Comparison of ENCODE assay signal across 23 cellular contexts in genomic region chr5:141503699-141504098, GRCh38. TPM values are rescaled to one million over a fixed set of nuclear protein-coding genes. Genes with fewer than 3 reads are reported as not detected.
DNase-seq lines count a peak whose midpoint lies in the region; ATAC-seq, FAIRE-seq and TF ChIP-seq lines count a peak whose summit lies in the region.
"Had no signal": no experiment of that assay in that cellular context is flagged by ENCODE, and none has a peak within 500 bp of the region (broad histone marks: within the 10 kb centered on the region; RNA-seq: fewer than 3 reads in every experiment).

No MANE protein-coding gene starts in this region.

- H3K27me3 ChIP-seq in H1 (replicated peaks in 1 of 4; ENCODE audit: control insufficient read depth in 3 of 4, extremely low read depth in 1 of 4, insufficient read depth in 3 of 4, low read length in 3 of 4) = no peaks in the 10 kb centered on the region
- H3K27me3 ChIP-seq: SJSA1 had no signal

- intact Hi-C loops in OCI-LY7 (cut with micrococcal nuclease; ENCODE audit: unreplicated experiment) = no loop called here

- H3K36me3 Mint-ChIP-seq in activated CD4-positive, alpha-beta memory T cell treated with anti-CD3 and anti-CD28 coated beads, Interleukin-2, amount 10 ng/mL, durations not matched to agents 7 days and 5 days (ENCODE audit: low read depth) = no peaks in the 10 kb centered on the region
- H3K36me3 Mint-ChIP-seq: CD8-positive, alpha-beta memory T cell had no signal

- TF ChIP-seq RAD21 in H1 (IDR thresholded peaks at IDR 0.05 in 1 of 2, conservative IDR thresholded peaks at IDR 0.05 in 1 of 2; ENCODE audit: low read depth in 2 of 2, low read length in 2 of 2) = no peak

- no peaks in the 10 kb centered on the region for H3K9me2 ChIP-seq in OCI-LY7 (ENCODE audit: insufficient read depth, low read length)

- peak; percentile 21 for DNase-seq in DMS 273 (lab: John Stamatoyannopoulos, UW; ENCODE audit: unreplicated experiment)
- no peak for DNase-seq in DMS 273 treated with DMSO at 0.1 percent for 48 hours (lab: John Stamatoyannopoulos, UW)
- no peak for DNase-seq in OCI-LY7 (ENCODE audit: low spot score)
- DNase-seq in H1 (ENCODE audit: low read depth in 1 of 2, low spot score in 2 of 2) = no peak
- no peak for DNase-seq in activated CD4-positive, alpha-beta memory T cell treated with anti-CD3 and anti-CD28 coated beads, Interleukin-2, amount 10 ng/mL, durations not matched to agents 7 days and 5 days
- DNase-seq in NCI-H1436 treated with DMSO at 0.1 percent for 48 hours (lab: John Stamatoyannopoulos, UW) = no peak
- DNase-seq: CD8-positive, alpha-beta memory T cell; DMS79 treated with DMSO at 0.1 percent for 48 hours; GM23248; KBM-7; NCI-H1105 treated with DMSO at 0.1 percent for 48 hours; NCI-H2081 treated with DMSO at 0.1 percent for 48 hours; NCI-H526; OCI-M1 had no signal

- H3K9me3 ChIP-seq in OCI-LY7 (ENCODE audit: low read length) (no peaks in the 10 kb centered on the region), H1 (ENCODE audit: insufficient read depth in 2 of 2, low read depth in 1 of 2, low read length in 1 of 2) (no peaks in the 10 kb centered on the region)
- H3K9me3 ChIP-seq: HAP-1, SJSA1 had no signal

- no peak overlapping the region for H3K18ac ChIP-seq in H1 (ENCODE audit: extremely low read depth, low read length)

- H3K36me3 ChIP-seq in OCI-LY7 (ENCODE audit: insufficient read depth, low read length) (peaks cover 47% of the 10 kb centered on the region), H1 (ENCODE audit: control insufficient read depth in 2 of 4, insufficient read depth in 4 of 4, low read length in 3 of 4) (0 out of 8 replicates have a peak, but pooled peaks cover 0 to 3% (median 1%) of the 10 kb centered on the region in 4 experiments)
- H3K36me3 ChIP-seq: HAP-1, SJSA1 had no signal

- peak overlapping the region; percentile 99 for H3K27ac ChIP-seq in OCI-LY7 (ENCODE audit: low read depth, low read length, poor library complexity, severe bottlenecking)
- H3K27ac ChIP-seq in H1 (ENCODE audit: low read depth, low read length) = no peak overlapping the region
- H3K27ac ChIP-seq: 22Rv1, C4-2B, GM23248, SJSA1 had no signal

- H2AFZ ChIP-seq in OCI-LY7 (ENCODE audit: low read length) (no peak overlapping the region), H1 (ENCODE audit: low read length) (no peak overlapping the region)
- H2AFZ ChIP-seq: GM23248 had no signal

- H3K56ac ChIP-seq in H1 (replicated peaks; ENCODE audit: insufficient read length, low read depth, low read length) = peak overlapping the region; percentile 86

- H4K5ac ChIP-seq in H1 (ENCODE audit: insufficient read length, low read depth, low read length) = no peak overlapping the region

- TF ChIP-seq EP300 in H1 (IDR thresholded peaks at IDR 0.05; ENCODE audit: borderline replicate concordance in 1 of 2, low read depth in 2 of 2, low read length in 2 of 2) = no peak

- POLR2A ChIA-PET in OCI-LY7 (lab: Charles Lee) (interaction anchor here (0.5 to 17.7 kb wide), 5 partner anchors 11 to 1517 kb away, joined by 3 to 328 read pairs (median 108); partner anchors contain the start of genes PCDHGC3 and PCDHGC4), H1 (lab: Charles Lee; ENCODE audit: partially characterized antibody) (interaction anchor here (0.9 kb wide), 1 partner anchor 10 kb away, joined by 3 read pairs; no protein-coding TSS in a partner anchor)
- POLR2A ChIA-PET in activated CD4-positive, alpha-beta memory T cell treated with anti-CD3 and anti-CD28 coated beads, Interleukin-2, amount 10 ng/mL, durations not matched to agents 7 days and 5 days (lab: Charles Lee) = no interaction called here

- no peaks in the 10 kb centered on the region for H3K27me3 Mint-ChIP-seq in activated CD4-positive, alpha-beta memory T cell treated with anti-CD3 and anti-CD28 coated beads, Interleukin-2, amount 10 ng/mL, durations not matched to agents 7 days and 5 days

- H4K20me1 ChIP-seq in OCI-LY7 (ENCODE audit: insufficient read depth, low read length) (no peaks in the 10 kb centered on the region), H1 (replicated peaks in 1 of 2; ENCODE audit: control insufficient read depth in 1 of 2, insufficient read depth in 2 of 2, low read length in 2 of 2) (no peaks in the 10 kb centered on the region)

- H3K23me2 ChIP-seq in H1 (ENCODE audit: low read depth, low read length) = no peaks in the 10 kb centered on the region; the same call in 1 of the 2 replicates

- FAIRE-seq in H1 (lab: Jason Lieb, UNC) = no peak
- FAIRE-seq: D721Med had no signal

- H4K91ac ChIP-seq in H1 (replicated peaks; ENCODE audit: insufficient read length, low read length) = no peak overlapping the region

- H2BK15ac ChIP-seq in H1 (ENCODE audit: low read length) = no peak overlapping the region

- TF ChIP-seq CTCF in OCI-LY7 (conservative IDR thresholded peaks at IDR 0.05; ENCODE audit: low read length) = no peak
- TF ChIP-seq CTCF in H1 (IDR thresholded peaks at IDR 0.05; ENCODE audit: control extremely low read depth in 1 of 3, insufficient read depth in 1 of 3, low read depth in 1 of 3, low read length in 3 of 3) = no peak

- H3K14ac ChIP-seq in H1 (ENCODE audit: insufficient read length) = no peak overlapping the region

- TF ChIP-seq POLR2A in H1 (IDR thresholded peaks at IDR 0.05; ENCODE audit: control extremely low read depth in 1 of 2, low read depth in 2 of 2, low read length in 2 of 2) = no peak

- no peak overlapping the region for H2AK5ac ChIP-seq in H1 (ENCODE audit: low read depth, low read length)

- H3K4ac ChIP-seq in H1 (replicated peaks; ENCODE audit: insufficient read length, low read depth, low read length) = peak overlapping the region; percentile 85

- H3K23ac ChIP-seq in H1 (ENCODE audit: insufficient read length) = no peak overlapping the region

- H3K79me2 ChIP-seq in OCI-LY7 (ENCODE audit: insufficient read depth, low read depth, low read length) (no peaks in the 10 kb centered on the region), H1 (ENCODE audit: control insufficient read depth in 1 of 2, insufficient read depth in 2 of 2, low read length in 2 of 2) (no peaks in the 10 kb centered on the region)

- H3K4me3 ChIP-seq in OCI-LY7 (ENCODE audit: low read depth, low read length, poor library complexity, severe bottlenecking) (no peak overlapping the region), H1 (ENCODE audit: extremely low read depth in 1 of 4, insufficient read depth in 2 of 4, low read depth in 3 of 4, low read length in 4 of 4) (no peak overlapping the region)
- H3K4me3 ChIP-seq: GM23248, HAP-1, SJSA1 had no signal

- no TSS peak for BruUV-seq in OCI-LY7 (replicated peaks; lab: Mats Ljungman, UMichigan)

- H3K4me3 Mint-ChIP-seq in activated CD4-positive, alpha-beta memory T cell treated with anti-CD3 and anti-CD28 coated beads, Interleukin-2, amount 10 ng/mL, durations not matched to agents 7 days and 5 days = no peak overlapping the region
- H3K4me3 Mint-ChIP-seq: CD8-positive, alpha-beta memory T cell had no signal

- H3K4me1 Mint-ChIP-seq in activated CD4-positive, alpha-beta memory T cell treated with anti-CD3 and anti-CD28 coated beads, Interleukin-2, amount 10 ng/mL, durations not matched to agents 7 days and 5 days = no peaks in the 10 kb centered on the region
- H3K4me1 Mint-ChIP-seq: CD8-positive, alpha-beta memory T cell had no signal

- H3K4me2 ChIP-seq in OCI-LY7 (ENCODE audit: low read length) = peak overlapping the region; percentile 94
- H3K4me2 ChIP-seq in H1 (ENCODE audit: insufficient read depth in 1 of 2, low read depth in 2 of 2, low read length in 2 of 2) = no peak overlapping the region

- no peak overlapping the region for H2BK120ac ChIP-seq in H1 (replicated peaks; ENCODE audit: low read depth, low read length)

- CTCF ChIA-PET in OCI-LY7 (lab: Charles Lee; ENCODE audit: unreplicated experiment) = no interaction called here
- CTCF ChIA-PET in H1 (lab: Charles Lee; ENCODE audit: partially characterized antibody) = interaction anchor here (2.3 to 50.9 kb wide), 6 partner anchors 7 to 90 kb away, joined by 8 to 1236 read pairs (median 264); partner anchors contain the start of genes PCDHGA10, PCDHGA11, PCDHGA9 and PCDHGB6
- CTCF ChIA-PET in activated CD4-positive, alpha-beta memory T cell treated with anti-CD3 and anti-CD28 coated beads, Interleukin-2, amount 10 ng/mL, durations not matched to agents 7 days and 5 days (lab: Charles Lee) = interaction anchor here (0.6 to 0.9 kb wide), 2 partner anchors 8 to 192 kb away, joined by 3 read pairs; no protein-coding TSS in a partner anchor

- H2BK5ac ChIP-seq in H1 (ENCODE audit: low read depth, low read length) = no peak overlapping the region

- H3K4me1 ChIP-seq in OCI-LY7 (ENCODE audit: insufficient read depth, low read length, poor library complexity, severe bottlenecking) (peaks cover 63% of the 10 kb centered on the region), H1 (replicated peaks in 1 of 4; ENCODE audit: control insufficient read depth in 3 of 4, insufficient read depth in 4 of 4, low read length in 3 of 4) (peaks cover 0 to 10% (median 6%) of the 10 kb centered on the region in 4 experiments; a peak in 6 of 7 replicates)
- H3K4me1 ChIP-seq: HAP-1 had no signal

- no peak overlapping the region for H3K27ac Mint-ChIP-seq in activated CD4-positive, alpha-beta memory T cell treated with anti-CD3 and anti-CD28 coated beads, Interleukin-2, amount 10 ng/mL, durations not matched to agents 7 days and 5 days

- no peak overlapping the region for H4K8ac ChIP-seq in H1 (ENCODE audit: extremely low read depth, insufficient read depth, low read length)

- ATAC-seq in esophagus mucosa (no peak), GM21529 (IDR thresholded peaks at IDR 0.05; ENCODE audit: unreplicated experiment) (no peak)
- ATAC-seq: Right ventricle myocardium inferior had no signal

- H2BK20ac ChIP-seq in H1 (ENCODE audit: low read length) = no peak overlapping the region

- H3K9ac ChIP-seq in H1 (replicated peaks in 1 of 4; ENCODE audit: extremely low read depth in 1 of 4, low read depth in 3 of 4, low read length in 3 of 4) = no peak overlapping the region
- H3K9ac ChIP-seq: GM23248 had no signal

- H2BK12ac ChIP-seq in H1 (ENCODE audit: low read depth, low read length) = 0 out of 2 replicates have a peak overlapping the region, but pooled peaks have one; percentile 17

- H3K9me3 Mint-ChIP-seq in activated CD4-positive, alpha-beta memory T cell treated with anti-CD3 and anti-CD28 coated beads, Interleukin-2, amount 10 ng/mL, durations not matched to agents 7 days and 5 days = no peaks in the 10 kb centered on the region

- 89% methylated on average over 2 of the region's 2 CpGs; no CpG with 5 or more reads in 1 of the 2 experiments for WGBS in H1 (ENCODE audit: extremely low coverage in 1 of 2, insufficient coverage in 1 of 2, insufficient read length in 1 of 2, insufficient replicate concordance in 2 of 2, low coverage in 1 of 2, low lambda C conversion rate in 2 of 2, missing lambda C conversion rate in 1 of 2), 2 experiments

- H3K79me1 ChIP-seq in H1 (ENCODE audit: low read depth, low read length) = no peaks in the 10 kb centered on the region

RNA-seq across cellular contexts. Expression of gene PCDHGC5, which starts 14.8 kb away (rescaled TPM):
- 3.0 and 4.4 TPM in 2 replicates for total RNA-seq in OCI-LY7 (2014; rRNA removed; shearing (Covaris generic))
- total RNA-seq in OCI-LY7 (2022) = 5.0 and 5.4 TPM in 2 replicates
- 0.78 and 1.1 TPM in 2 replicates for total RNA-seq in H1 (2021; fragmentation: NEBNext Ultra II Directional; extraction: Animal tissue kit (Norgen Biotek cat#: 25700))
- 0.41 and 0.66 TPM in 2 replicates for polyA plus RNA-seq in H1 (2011; rRNA removed)
- 0.28 TPM for polyA plus RNA-seq in H1 (2011; cell fraction: cytosol; rRNA removed)
- polyA plus RNA-seq in H1 (2011; cell fraction: nucleus; rRNA removed) = 4.3 TPM
- polyA plus RNA-seq in H1 (2012, experiment 1 of 2) = 0.28 to 0.43 TPM (median 0.35 TPM) in 4 replicates
- polyA plus RNA-seq in H1 (2012, experiment 2 of 2) = 0.14 TPM
- 0.39 TPM for polyA plus RNA-seq in H1 (2013, experiment 1 of 2)
- 0.22 TPM for polyA plus RNA-seq in H1 (2013, experiment 2 of 2)
- polyA minus RNA-seq in H1 (2011; rRNA and poly(A)+ RNA removed) = 4.3 and 5.6 TPM in 2 replicates
- polyA minus RNA-seq in H1 (2011; cell fraction: cytosol; rRNA and poly(A)+ RNA removed) = 0.37 TPM
- 11.0 TPM for polyA minus RNA-seq in H1 (2011; cell fraction: nucleus; rRNA and poly(A)+ RNA removed)
- 1.0 TPM for total RNA-seq in esophagus mucosa
- not detected for total RNA-seq in activated CD4-positive, alpha-beta memory T cell treated with anti-CD3 and anti-CD28 coated beads, Interleukin-2, amount 10 ng/mL, durations not matched to agents 7 days and 5 days
- total RNA-seq: CD8-positive, alpha-beta memory T cell; T-helper 1 cell treated with Interleukin-12 subunit alpha and Interleukin-12 subunit beta and Interleukin-4 antibody, amounts not matched to agents 30 ng/mL and 1 ng/mL, for 36 hours had no signal
- polyA plus RNA-seq: CD8-positive, alpha-beta memory T cell had no signal

RNA-seq across cellular contexts. Expression of gene PCDHGC4, which starts 18.9 kb away (rescaled TPM):
- 6.3 and 8.4 TPM in 2 replicates for total RNA-seq in OCI-LY7 (2014; rRNA removed; shearing (Covaris generic))
- total RNA-seq in OCI-LY7 (2022) (6.4 and 7.0 TPM in 2 replicates), esophagus mucosa (1.1 TPM)
- 2.4 and 2.6 TPM in 2 replicates for total RNA-seq in H1 (2021; fragmentation: NEBNext Ultra II Directional; extraction: Animal tissue kit (Norgen Biotek cat#: 25700))
- 2.1 and 2.8 TPM in 2 replicates for polyA plus RNA-seq in H1 (2011; rRNA removed)
- polyA plus RNA-seq in H1 (2011; cell fraction: cytosol; rRNA removed) = 2.2 TPM
- 5.0 TPM for polyA plus RNA-seq in H1 (2011; cell fraction: nucleus; rRNA removed)
- 1.8 to 2.4 TPM (median 2.0 TPM) in 4 replicates for polyA plus RNA-seq in H1 (2012, experiment 1 of 2)
- polyA plus RNA-seq in H1 (2012, experiment 2 of 2) = 1.7 TPM
- 4.1 TPM for polyA plus RNA-seq in H1 (2013, experiment 1 of 2)
- 3.1 TPM for polyA plus RNA-seq in H1 (2013, experiment 2 of 2)
- 8.5 and 9.4 TPM in 2 replicates for polyA minus RNA-seq in H1 (2011; rRNA and poly(A)+ RNA removed)
- polyA minus RNA-seq in H1 (2011; cell fraction: cytosol; rRNA and poly(A)+ RNA removed) = 3.4 TPM
- polyA minus RNA-seq in H1 (2011; cell fraction: nucleus; rRNA and poly(A)+ RNA removed) = 12.8 TPM
- total RNA-seq in activated CD4-positive, alpha-beta memory T cell treated with anti-CD3 and anti-CD28 coated beads, Interleukin-2, amount 10 ng/mL, durations not matched to agents 7 days and 5 days = not detected
- total RNA-seq: CD8-positive, alpha-beta memory T cell; T-helper 1 cell treated with Interleukin-12 subunit alpha and Interleukin-12 subunit beta and Interleukin-4 antibody, amounts not matched to agents 30 ng/mL and 1 ng/mL, for 36 hours had no signal
- polyA plus RNA-seq: CD8-positive, alpha-beta memory T cell had no signal

RNA-seq across cellular contexts. Expression of gene PCDHGC3, which starts 27.9 kb away (rescaled TPM):
- 20.4 and 27.2 TPM in 2 replicates for total RNA-seq in OCI-LY7 (2014; rRNA removed; shearing (Covaris generic))
- total RNA-seq in OCI-LY7 (2022) = 59.7 and 60.0 TPM in 2 replicates
- total RNA-seq in H1 (2021; fragmentation: NEBNext Ultra II Directional; extraction: Animal tissue kit (Norgen Biotek cat#: 25700)) = 18.6 and 19.6 TPM in 2 replicates
- 4.7 and 11.3 TPM in 2 replicates for polyA plus RNA-seq in H1 (2011; rRNA removed)
- polyA plus RNA-seq in H1 (2011; cell fraction: cytosol; rRNA removed) = 4.5 TPM
- 7.3 TPM for polyA plus RNA-seq in H1 (2011; cell fraction: nucleus; rRNA removed)
- polyA plus RNA-seq in H1 (2012, experiment 1 of 2) = 25.4 to 29.6 TPM (median 28.0 TPM) in 4 replicates
- polyA plus RNA-seq in H1 (2012, experiment 2 of 2) = 27.0 TPM
- 56.3 TPM for polyA plus RNA-seq in H1 (2013, experiment 1 of 2)
- polyA plus RNA-seq in H1 (2013, experiment 2 of 2) = 50.4 TPM
- 8.8 and 9.8 TPM in 2 replicates for polyA minus RNA-seq in H1 (2011; rRNA and poly(A)+ RNA removed)
- polyA minus RNA-seq in H1 (2011; cell fraction: cytosol; rRNA and poly(A)+ RNA removed) = 5.9 TPM
- 14.3 TPM for polyA minus RNA-seq in H1 (2011; cell fraction: nucleus; rRNA and poly(A)+ RNA removed)
- 38.8 TPM for total RNA-seq in esophagus mucosa
- not detected for total RNA-seq in activated CD4-positive, alpha-beta memory T cell treated with anti-CD3 and anti-CD28 coated beads, Interleukin-2, amount 10 ng/mL, durations not matched to agents 7 days and 5 days
- total RNA-seq: T-helper 1 cell treated with Interleukin-12 subunit alpha and Interleukin-12 subunit beta and Interleukin-4 antibody, amounts not matched to agents 30 ng/mL and 1 ng/mL, for 36 hours had no signal
- polyA plus RNA-seq: CD8-positive, alpha-beta memory T cell had no signal

Comparison
In these comparisons a context has a peak if more than half of its experiments do, and no peak if none do; other contexts are left out.
1. RNA of gene PCDHGC3, which starts 27.9 kb away (total RNA-seq): 20.4 to 60.0 TPM in OCI-LY7, 38.8 TPM in esophagus mucosa (single experiment) and 18.6 to 19.6 TPM in H1; not detected in activated CD4-positive, alpha-beta memory T cell treated with anti-CD3 and anti-CD28 coated beads, Interleukin-2, amount 10 ng/mL, durations not matched to agents 7 days and 5 days; every median in the first group is over 10 times any median in the second.